ENCODE assay signal across 18 cellular contexts in genomic region chr6:111199935-111200822, GRCh38.
A peak's percentile ranks its signal among the peaks of the same experiment; 100 is the strongest.
DNase-seq lines count a peak whose midpoint lies in the region; ATAC-seq and TF ChIP-seq lines count a peak whose summit lies in the region.
"Had no signal": no experiment of that assay in that cellular context is flagged by ENCODE, and none has a peak within 500 bp of the region (broad histone marks: within the 10 kb centered on the region; RNA-seq: fewer than 3 reads in every experiment).

No MANE protein-coding gene starts in this region.

- intact Hi-C loops in activated CD4-positive, alpha-beta T cell treated with anti-CD3 and anti-CD28 coated beads for 36 hours (cut with DNase I, micrococcal nuclease), result no loop called here
- intact Hi-C loops in naive thymus-derived CD4-positive, alpha-beta T cell (cut with micrococcal nuclease), result no loop called here

- in situ Hi-C loops in GM23248 (cut with MboI), result loop anchor here (25.0 kb wide), 1 partner anchor 688 kb away; no protein-coding TSS in a partner anchor

- TF ChIP-seq CTCF in hepatocyte (IDR thresholded peaks at IDR 0.05; ENCODE audit: poor library complexity), result no peak

- H3K9me2 ChIP-seq in hepatocyte (replicated peaks; ENCODE audit: insufficient read depth), result no peaks in the 10 kb centered on the region
- H3K9me2 ChIP-seq in GM23248 (ENCODE audit: insufficient read depth), result no peaks in the 10 kb centered on the region

- no peak for ATAC-seq in activated CD4-positive, alpha-beta T cell treated with anti-CD3 and anti-CD28 coated beads for 36 hours
- ATAC-seq in naive thymus-derived CD4-positive, alpha-beta T cell, result no peak
- ATAC-seq: stimulated activated effector memory CD8-positive, alpha-beta T cell treated with anti-CD3 and anti-CD28 coated beads, Interleukin-12 subunit alpha, Interleukin-12 subunit beta, amount 100 ng/mL, for 72 hours had no signal

- H3K4me2 ChIP-seq in hepatocyte, result peak overlapping the region; percentile 68
- H3K4me2 ChIP-seq in GM23248 (ENCODE audit: unreplicated experiment), result no peak overlapping the region
- H3K4me2 ChIP-seq: PC-9 had no signal

- H3K4me1 Mint-ChIP-seq in activated CD4-positive, alpha-beta T cell treated with anti-CD3 and anti-CD28 coated beads for 36 hours, result peaks cover 21% of the 10 kb centered on the region
- H3K4me1 Mint-ChIP-seq in naive thymus-derived CD4-positive, alpha-beta T cell, result peaks cover 7 to 37% (median 27%) of the 10 kb centered on the region in 7 donors
- H3K4me1 Mint-ChIP-seq: stimulated activated effector memory CD8-positive, alpha-beta T cell treated with anti-CD3 and anti-CD28 coated beads, Interleukin-12 subunit alpha, Interleukin-12 subunit beta, amount 100 ng/mL, for 72 hours had no signal

- H3K4me3 Mint-ChIP-seq in activated CD4-positive, alpha-beta T cell treated with anti-CD3 and anti-CD28 coated beads for 36 hours, result no peak overlapping the region
- H3K4me3 Mint-ChIP-seq in naive thymus-derived CD4-positive, alpha-beta T cell, result peak overlapping the region in 8 of 10 donors; percentile 20 to 67 (median 57)
- H3K4me3 Mint-ChIP-seq: stimulated activated effector memory CD8-positive, alpha-beta T cell treated with anti-CD3 and anti-CD28 coated beads, Interleukin-12 subunit alpha, Interleukin-12 subunit beta, amount 100 ng/mL, for 72 hours had no signal

- peak overlapping the region; percentile 81 for H3K27ac ChIP-seq in hepatocyte
- H3K27ac ChIP-seq in naive thymus-derived CD4-positive, alpha-beta T cell (ENCODE audit: low read depth, low read length), result no peak overlapping the region
- no peak overlapping the region for H3K27ac ChIP-seq in GM23248
- H3K27ac ChIP-seq: PC-9 had no signal

- DNase-seq in activated CD4-positive, alpha-beta T cell treated with anti-CD3 and anti-CD28 coated beads for 36 hours, result no peak
- no peak for DNase-seq in activated CD4-positive, alpha-beta T cell treated with anti-CD3 and anti-CD28 coated beads for 48 hours
- DNase-seq in hepatocyte (ENCODE audit: low spot score) (no peak), GM23248 (no peak)
- DNase-seq in naive thymus-derived CD4-positive, alpha-beta T cell, result peak in 1 of 9 donors; percentile 16
- DNase-seq in activated CD8-positive, alpha-beta memory T cell treated with anti-CD3 and anti-CD28 coated beads, Interleukin-2, amount 50 U/mL, for 4 hours, result no peak
- no peak for DNase-seq in stimulated activated CD4-positive, alpha-beta T cell treated with anti-CD3 and anti-CD28 coated beads, Interleukin-4, amount 100 ng/mL, for 24 hours
- no peak for DNase-seq in activated CD4-positive, alpha-beta T cell treated with anti-CD3 and anti-CD28 coated beads, Interleukin-2, amount 50 U/mL, for 1 hour
- DNase-seq: activated CD4-positive, alpha-beta T cell treated with anti-CD3 and anti-CD28 coated beads for 4 hours; activated gamma-delta T cell treated with Interleukin-2 at 50 U/mL for 16 hours; anterior cingulate cortex; hippocampal formation; NCI-H2081; NCI-H524; PC-9; T1000; trophoblast cell had no signal

- no peaks in the 10 kb centered on the region for H3F3A ChIP-seq in GM23248 (ENCODE audit: insufficient read depth)

- H3K9me3 ChIP-seq in hepatocyte (ENCODE audit: low read depth) (no peaks in the 10 kb centered on the region), GM23248 (ENCODE audit: low read depth) (no peaks in the 10 kb centered on the region)
- H3K9me3 ChIP-seq in naive thymus-derived CD4-positive, alpha-beta T cell (ENCODE audit: control insufficient read depth in 2 of 3, low read length in 3 of 3), result no peaks in the 10 kb centered on the region

- H3K36me3 Mint-ChIP-seq in activated CD4-positive, alpha-beta T cell treated with anti-CD3 and anti-CD28 coated beads for 36 hours (ENCODE audit: low read depth), result peaks cover 2% of the 10 kb centered on the region
- peaks cover 0 to 22% (median 5%) of the 10 kb centered on the region in 5 donors for H3K36me3 Mint-ChIP-seq in naive thymus-derived CD4-positive, alpha-beta T cell
- H3K36me3 Mint-ChIP-seq: stimulated activated effector memory CD8-positive, alpha-beta T cell treated with anti-CD3 and anti-CD28 coated beads, Interleukin-12 subunit alpha, Interleukin-12 subunit beta, amount 100 ng/mL, for 72 hours had no signal

- H3K27me3 ChIP-seq in hepatocyte (no peaks in the 10 kb centered on the region), GM23248 (replicated peaks; ENCODE audit: insufficient read depth) (no peaks in the 10 kb centered on the region; the same call in 1 of the 2 replicates)
- no peaks in the 10 kb centered on the region for H3K27me3 ChIP-seq in naive thymus-derived CD4-positive, alpha-beta T cell (ENCODE audit: control insufficient read depth in 2 of 2, insufficient read depth in 2 of 2, low read length in 2 of 2)

- H3K27ac Mint-ChIP-seq in activated CD4-positive, alpha-beta T cell treated with anti-CD3 and anti-CD28 coated beads for 36 hours, result peak overlapping the region; percentile 14
- peak overlapping the region in 8 of 9 donors; percentile 1 to 86 (median 76) for H3K27ac Mint-ChIP-seq in naive thymus-derived CD4-positive, alpha-beta T cell
- H3K27ac Mint-ChIP-seq: stimulated activated effector memory CD8-positive, alpha-beta T cell treated with anti-CD3 and anti-CD28 coated beads, Interleukin-12 subunit alpha, Interleukin-12 subunit beta, amount 100 ng/mL, for 72 hours had no signal

- H3K9me3 Mint-ChIP-seq in activated CD4-positive, alpha-beta T cell treated with anti-CD3 and anti-CD28 coated beads for 36 hours (ENCODE audit: low read depth), result no peaks in the 10 kb centered on the region
- no peaks in the 10 kb centered on the region for H3K9me3 Mint-ChIP-seq in naive thymus-derived CD4-positive, alpha-beta T cell
- H3K9me3 Mint-ChIP-seq: stimulated activated effector memory CD8-positive, alpha-beta T cell treated with anti-CD3 and anti-CD28 coated beads, Interleukin-12 subunit alpha, Interleukin-12 subunit beta, amount 100 ng/mL, for 72 hours had no signal

- POLR2A ChIA-PET in activated CD4-positive, alpha-beta T cell treated with anti-CD3 and anti-CD28 coated beads for 36 hours (lab: Charles Lee), result no interaction called here
- POLR2A ChIA-PET in naive thymus-derived CD4-positive, alpha-beta T cell (lab: Charles Lee), result interaction anchor here (2.2 kb wide), 1 partner anchor 113 kb away, joined by 7 read pairs; the partner anchor contains the start of gene SLC16A10

- H4K20me1 ChIP-seq in hepatocyte (ENCODE audit: insufficient read depth, poor library complexity, severe bottlenecking) (no peaks in the 10 kb centered on the region), GM23248 (ENCODE audit: insufficient read depth) (no peaks in the 10 kb centered on the region; the same call in 1 of the 2 replicates)

- WGBS in hepatocyte (ENCODE audit: low lambda C conversion rate, missing lambda C conversion rate), result 46% methylated on average over 6 of the region's 6 CpGs
- 46 to 47% methylated on average over 6 of the region's 6 CpGs for WGBS in GM23248 (ENCODE audit: low coverage in 1 of 2, low lambda C conversion rate in 2 of 2, missing lambda C conversion rate in 2 of 2), 2 experiments

- H3K36me3 ChIP-seq in hepatocyte (replicated peaks; ENCODE audit: insufficient read depth, low read depth) (no peaks in the 10 kb centered on the region), GM23248 (ENCODE audit: low read depth) (no peaks in the 10 kb centered on the region)
- H3K36me3 ChIP-seq in naive thymus-derived CD4-positive, alpha-beta T cell (ENCODE audit: control insufficient read depth in 2 of 3, insufficient read depth in 3 of 3, low read length in 3 of 3), result no peaks in the 10 kb centered on the region

- H3K79me2 ChIP-seq in hepatocyte, result no peaks in the 10 kb centered on the region
- H3K79me2 ChIP-seq in GM23248 (ENCODE audit: insufficient read depth), result no peaks in the 10 kb centered on the region

- CTCF ChIA-PET in activated CD4-positive, alpha-beta T cell treated with anti-CD3 and anti-CD28 coated beads for 36 hours (lab: Charles Lee), result interaction anchor here (0.6 to 1.8 kb wide), 8 partner anchors 10 to 196 kb away, joined by 3 to 11 read pairs (median 4); no protein-coding TSS in a partner anchor
- CTCF ChIA-PET in naive thymus-derived CD4-positive, alpha-beta T cell (lab: Charles Lee), result interaction anchor here (0.6 to 1.4 kb wide), 3 partner anchors 138 to 189 kb away, joined by 3 to 5 read pairs (median 4); no protein-coding TSS in a partner anchor

- H3K4me3 ChIP-seq in hepatocyte, result no peak overlapping the region
- no peak overlapping the region for H3K4me3 ChIP-seq in naive thymus-derived CD4-positive, alpha-beta T cell (ENCODE audit: low read length)
- H3K4me3 ChIP-seq in GM23248, result no peak overlapping the region
- H3K4me3 ChIP-seq: PC-9 had no signal

- H2AFZ ChIP-seq in hepatocyte, result peak overlapping the region; percentile 15
- no peak overlapping the region for H2AFZ ChIP-seq in GM23248
- H2AFZ ChIP-seq: PC-9 had no signal

- H3K9ac ChIP-seq in GM23248, result no peak overlapping the region

- peaks cover 3% of the 10 kb centered on the region for H3K4me1 ChIP-seq in hepatocyte (ENCODE audit: insufficient read depth)
- peaks cover 0 to 16% of the 10 kb centered on the region in 2 donors for H3K4me1 ChIP-seq in naive thymus-derived CD4-positive, alpha-beta T cell (ENCODE audit: control insufficient read depth in 2 of 2, insufficient read depth in 2 of 2, low read length in 2 of 2)
- H3K4me1 ChIP-seq in GM23248 (ENCODE audit: insufficient read depth), result no peaks in the 10 kb centered on the region

- H3K27me3 Mint-ChIP-seq in activated CD4-positive, alpha-beta T cell treated with anti-CD3 and anti-CD28 coated beads for 36 hours, result no peaks in the 10 kb centered on the region
- peaks cover 0 to under 1% (median 0%) of the 10 kb centered on the region in 5 donors for H3K27me3 Mint-ChIP-seq in naive thymus-derived CD4-positive, alpha-beta T cell
